In genomic region chr19:49812997-49813861, GRCh38 we compare ENCODE assay signal across 8 cellular contexts.
DNase-seq lines count a peak whose midpoint lies in the region; ATAC-seq and TF ChIP-seq lines count a peak whose summit lies in the region.

Gene FUZ (minus strand): TSS chr19:49813292. CDS start chr19:49813106, 186 bp downstream.

- peak within 1 kb of the TSS; percentile 74 for H3K27ac ChIP-seq in 22Rv1
- peak within 1 kb of the TSS; percentile 98 for H3K27ac ChIP-seq in cingulate gyrus (ENCODE audit: low read depth, low read length)

- DNase-seq in NCI-H524 (lab: John Stamatoyannopoulos, UW) (peak; percentile 98 to 99), kidney glomerular epithelial cell (lab: John Stamatoyannopoulos, UW) (peak; percentile 97)
- DNase-seq in activated CD4-positive, alpha-beta T cell treated with anti-CD3 and anti-CD28 coated beads for 48 hours, result peak; percentile 95
- DNase-seq in stimulated activated CD4-positive, alpha-beta T cell treated with anti-CD3 and anti-CD28 coated beads, Interleukin-15, amount 100 ng/mL, for 48 hours (ENCODE audit: low read depth in 2 of 2), result peak; percentile 84 to 86

- TF ChIP-seq CTCF in 22Rv1 (IDR thresholded peaks at IDR 0.05), result no peak

- ATAC-seq in GM18519 (IDR thresholded peaks at IDR 0.05; ENCODE audit: low FRiP score, unreplicated experiment) (peak; percentile 48), HG03378 (IDR thresholded peaks at IDR 0.05; ENCODE audit: unreplicated experiment) (peak; percentile 60)

Comparison
In these comparisons a context has a peak if more than half of its experiments do, and no peak if none do; other contexts are left out.
1. Peak in every context shown above with its lines: DNase-seq, ATAC-seq and H3K27ac ChIP-seq.